20 cellular contexts compared by ENCODE assay signal in the genomic region with DNA sequence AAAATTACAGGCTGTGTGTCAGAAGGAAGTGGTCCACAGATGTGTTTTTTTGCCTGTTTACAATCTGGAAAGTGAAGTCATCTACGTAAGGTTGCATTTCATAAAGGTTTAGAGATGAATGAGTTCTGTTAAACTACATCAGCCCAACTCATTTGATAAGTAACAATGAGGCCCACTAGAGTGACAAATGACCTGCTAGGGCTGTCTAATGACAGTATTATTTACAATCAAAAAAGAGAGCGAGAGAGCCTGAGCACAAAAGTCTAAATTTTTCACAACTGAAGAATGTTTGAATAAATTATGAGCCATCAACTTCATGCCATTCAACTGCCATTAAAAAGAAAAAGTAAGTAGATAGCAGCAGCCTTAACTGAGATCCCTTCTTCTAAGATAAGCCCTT.
"Had no signal": no experiment of that assay in that cellular context is flagged by ENCODE, and none has a peak within 500 bp of the region (broad histone marks: within the 10 kb centered on the region; RNA-seq: fewer than 3 reads in every experiment).

No MANE protein-coding gene starts in this region.

- H3K27ac ChIP-seq: dorsolateral prefrontal cortex, WERI-Rb-1 had no signal

- H3K9me3 ChIP-seq: tibial artery had no signal

- H3K27me3 ChIP-seq: dorsolateral prefrontal cortex, tibial artery had no signal

- H3K4me2 ChIP-seq: smooth muscle cell had no signal

- H3K27me3 Mint-ChIP-seq: activated naive CD4-positive, alpha-beta T cell treated with anti-CD3 and anti-CD28 coated beads, Interleukin-2, amount 50 U/mL, for 24 hours; effector memory CD8-positive, alpha-beta T cell; memory B cell; T-cell had no signal

- H3K4me3 ChIP-seq: dorsolateral prefrontal cortex, smooth muscle cell, tibial artery had no signal

- H3K36me3 ChIP-seq: tibial artery, WERI-Rb-1 had no signal

- H3K4me3 Mint-ChIP-seq: activated CD8-positive, alpha-beta T cell treated with anti-CD3 and anti-CD28 coated beads, Interleukin-2, amount 10 ng/mL, durations not matched to agents 7 days and 5 days; activated naive CD4-positive, alpha-beta T cell treated with anti-CD3 and anti-CD28 coated beads, Interleukin-2, amount 50 U/mL, for 24 hours; effector memory CD8-positive, alpha-beta T cell; memory B cell; T-cell; T-helper 2 cell treated with Interferon-gamma antibody and Interleukin-4, amounts not matched to agents 5 μg/mL and 100 μg/mL, for 36 hours had no signal

- H3K27ac Mint-ChIP-seq: activated CD8-positive, alpha-beta T cell treated with anti-CD3 and anti-CD28 coated beads, Interleukin-2, amount 10 ng/mL, durations not matched to agents 7 days and 5 days; activated naive CD4-positive, alpha-beta T cell treated with anti-CD3 and anti-CD28 coated beads, Interleukin-2, amount 50 U/mL, for 24 hours; effector memory CD8-positive, alpha-beta T cell; memory B cell; T-cell; T-helper 2 cell treated with Interferon-gamma antibody and Interleukin-4, amounts not matched to agents 5 μg/mL and 100 μg/mL, for 36 hours had no signal

- ATAC-seq: activated CD8-positive, alpha-beta T cell treated with anti-CD3 and anti-CD28 coated beads, Interleukin-2, amount 10 ng/mL, durations not matched to agents 7 days and 5 days; effector memory CD8-positive, alpha-beta T cell; esophagus mucosa; sciatic nerve; T-cell had no signal

- DNase-seq: activated CD4-positive, alpha-beta T cell treated with anti-CD3 and anti-CD28 coated beads for 1 hour; activated CD4-positive, alpha-beta T cell treated with anti-CD3 and anti-CD28 coated beads, Interleukin-2, amount 50 U/mL, for 1 hour; activated CD8-positive, alpha-beta T cell treated with anti-CD3 and anti-CD28 coated beads, Interleukin-2, amount 10 ng/mL, durations not matched to agents 7 days and 5 days; activated gamma-delta T cell treated with Interleukin-2 at 50 U/mL for 16 hours; central memory CD4-positive, alpha-beta T cell; dorsolateral prefrontal cortex; effector memory CD8-positive, alpha-beta T cell; occipital lobe; posterior cingulate gyrus; stimulated activated CD4-positive, alpha-beta T cell treated with anti-CD3 and anti-CD28 coated beads, Interleukin-4, amount 100 ng/mL, for 1 hour; stimulated activated naive CD4-positive, alpha-beta T cell treated with Interleukin-2 at 50 U/mL for 16 hours; T-cell; tibial artery; WERI-Rb-1 had no signal

- H3K36me3 Mint-ChIP-seq: activated naive CD4-positive, alpha-beta T cell treated with anti-CD3 and anti-CD28 coated beads, Interleukin-2, amount 50 U/mL, for 24 hours; memory B cell; T-cell had no signal

- H3K9me3 Mint-ChIP-seq: activated naive CD4-positive, alpha-beta T cell treated with anti-CD3 and anti-CD28 coated beads, Interleukin-2, amount 50 U/mL, for 24 hours; effector memory CD8-positive, alpha-beta T cell; memory B cell; T-cell; T-helper 2 cell treated with Interferon-gamma antibody and Interleukin-4, amounts not matched to agents 5 μg/mL and 100 μg/mL, for 36 hours had no signal
